Comparison of ENCODE assay signal across 24 cellular contexts in genomic region chr3:99319450-99319849, GRCh38.
DNase-seq lines count a peak whose midpoint lies in the region; ATAC-seq and TF ChIP-seq lines count a peak whose summit lies in the region.
"Had no signal": no experiment of that assay in that cellular context is flagged by ENCODE, and none has a peak within 500 bp of the region (broad histone marks: within the 10 kb centered on the region; RNA-seq: fewer than 3 reads in every experiment).

No MANE protein-coding gene starts in this region.

- peak overlapping the region; percentile 4 to 71 for H3K27ac ChIP-seq in coronary artery
- H3K27ac ChIP-seq: C4-2B, ovary, upper lobe of right lung had no signal

- no peak for ATAC-seq in activated T-cell treated with anti-CD3 and anti-CD28 coated beads, Interleukin-2, amount 50 U/mL, for 4 hours
- ATAC-seq in HG03460 (IDR thresholded peaks at IDR 0.05; ENCODE audit: unreplicated experiment), result no peak
- ATAC-seq: activated CD8-positive, alpha-beta T cell treated with anti-CD3 and anti-CD28 coated beads, Interleukin-2, amount 10 ng/mL, durations not matched to agents 7 days and 5 days; naive thymus-derived CD8-positive, alpha-beta T cell; right cardiac atrium; upper lobe of right lung had no signal

- H3K4me3 ChIP-seq in coronary artery, result no peak overlapping the region
- H3K4me3 ChIP-seq: ovary, upper lobe of right lung had no signal

- DNase-seq in EH (ENCODE audit: low read depth), result peak; percentile 72
- DNase-seq in NCI-H460 (ENCODE audit: extremely low read depth, low read depth), result peak; percentile 51
- DNase-seq in coronary artery (ENCODE audit: low spot score), result no peak
- peak; percentile 66 for DNase-seq in renal cortical epithelial cell (ENCODE audit: low read depth)
- no peak for DNase-seq in activated T-cell treated with anti-CD3 and anti-CD28 coated beads, Interleukin-2, amount 50 U/mL, for 4 hours
- no peak for DNase-seq in SHP77 (lab: John Stamatoyannopoulos, UW)
- DNase-seq in glutamatergic neuron, result no peak
- DNase-seq: activated CD4-positive, alpha-beta T cell treated with anti-CD3 and anti-CD28 coated beads for 1 hour; activated CD8-positive, alpha-beta T cell treated with anti-CD3 and anti-CD28 coated beads, Interleukin-2, amount 10 ng/mL, durations not matched to agents 7 days and 5 days; amygdala; effector CD8-positive, alpha-beta T cell; H9; naive thymus-derived CD8-positive, alpha-beta T cell; NCI-H1048; NCI-H1930; NCI-H2227 treated with DMSO at 0.1 percent for 48 hours; NCI-H774; ovary; right cardiac atrium; SHP77 treated with DMSO at 0.1 percent for 48 hours; T-helper 1 cell; upper lobe of right lung had no signal

- no peaks in the 10 kb centered on the region for H3K9me3 Mint-ChIP-seq in activated T-cell treated with anti-CD3 and anti-CD28 coated beads, Interleukin-2, amount 50 U/mL, for 4 hours
- no peaks in the 10 kb centered on the region for H3K9me3 Mint-ChIP-seq in glutamatergic neuron (ENCODE audit: unreplicated experiment)
- H3K9me3 Mint-ChIP-seq: H9 had no signal

- no peak overlapping the region for H3K4me3 Mint-ChIP-seq in activated T-cell treated with anti-CD3 and anti-CD28 coated beads, Interleukin-2, amount 50 U/mL, for 4 hours
- H3K4me3 Mint-ChIP-seq in glutamatergic neuron (ENCODE audit: unreplicated experiment), result no peak overlapping the region
- H3K4me3 Mint-ChIP-seq: activated CD8-positive, alpha-beta T cell treated with anti-CD3 and anti-CD28 coated beads, Interleukin-2, amount 10 ng/mL, durations not matched to agents 7 days and 5 days; H9; naive thymus-derived CD8-positive, alpha-beta T cell had no signal

- H3K27ac Mint-ChIP-seq in glutamatergic neuron (ENCODE audit: unreplicated experiment), result no peak overlapping the region
- H3K27ac Mint-ChIP-seq: activated CD8-positive, alpha-beta T cell treated with anti-CD3 and anti-CD28 coated beads, Interleukin-2, amount 10 ng/mL, durations not matched to agents 7 days and 5 days; H9; naive thymus-derived CD8-positive, alpha-beta T cell had no signal

- H3K36me3 Mint-ChIP-seq in activated T-cell treated with anti-CD3 and anti-CD28 coated beads, Interleukin-2, amount 50 U/mL, for 4 hours (ENCODE audit: insufficient read depth), result no peaks in the 10 kb centered on the region
- no peaks in the 10 kb centered on the region for H3K36me3 Mint-ChIP-seq in glutamatergic neuron (ENCODE audit: unreplicated experiment)
- H3K36me3 Mint-ChIP-seq: naive thymus-derived CD8-positive, alpha-beta T cell had no signal

- TF ChIP-seq CTCF in coronary artery (IDR thresholded peaks at IDR 0.05) (no peak), glutamatergic neuron (IDR thresholded peaks at IDR 0.05; ENCODE audit: partially characterized antibody, unreplicated experiment) (no peak)

- no peaks in the 10 kb centered on the region for H3K27me3 Mint-ChIP-seq in activated T-cell treated with anti-CD3 and anti-CD28 coated beads, Interleukin-2, amount 50 U/mL, for 4 hours (ENCODE audit: low read depth)
- no peaks in the 10 kb centered on the region for H3K27me3 Mint-ChIP-seq in glutamatergic neuron (ENCODE audit: unreplicated experiment)
- H3K27me3 Mint-ChIP-seq: naive thymus-derived CD8-positive, alpha-beta T cell had no signal

- no peaks in the 10 kb centered on the region for H3K4me1 Mint-ChIP-seq in activated T-cell treated with anti-CD3 and anti-CD28 coated beads, Interleukin-2, amount 50 U/mL, for 4 hours (ENCODE audit: low read depth)
- H3K4me1 Mint-ChIP-seq in glutamatergic neuron (ENCODE audit: low read depth, unreplicated experiment), result no peaks in the 10 kb centered on the region
- H3K4me1 Mint-ChIP-seq: H9; naive thymus-derived CD8-positive, alpha-beta T cell had no signal

Comparison
In these comparisons a context has a peak if more than half of its experiments do, and no peak if none do; other contexts are left out.
1. DNase-seq: peak in EH (single experiment), NCI-H460 (single experiment) and renal cortical epithelial cell (single experiment); none in coronary artery (single experiment), activated T-cell treated with anti-CD3 and anti-CD28 coated beads, Interleukin-2, amount 50 U/mL, for 4 hours (single experiment), SHP77 (0 of 2) and glutamatergic neuron (single experiment).